16 cellular contexts compared by ENCODE assay signal in the genomic region with DNA sequence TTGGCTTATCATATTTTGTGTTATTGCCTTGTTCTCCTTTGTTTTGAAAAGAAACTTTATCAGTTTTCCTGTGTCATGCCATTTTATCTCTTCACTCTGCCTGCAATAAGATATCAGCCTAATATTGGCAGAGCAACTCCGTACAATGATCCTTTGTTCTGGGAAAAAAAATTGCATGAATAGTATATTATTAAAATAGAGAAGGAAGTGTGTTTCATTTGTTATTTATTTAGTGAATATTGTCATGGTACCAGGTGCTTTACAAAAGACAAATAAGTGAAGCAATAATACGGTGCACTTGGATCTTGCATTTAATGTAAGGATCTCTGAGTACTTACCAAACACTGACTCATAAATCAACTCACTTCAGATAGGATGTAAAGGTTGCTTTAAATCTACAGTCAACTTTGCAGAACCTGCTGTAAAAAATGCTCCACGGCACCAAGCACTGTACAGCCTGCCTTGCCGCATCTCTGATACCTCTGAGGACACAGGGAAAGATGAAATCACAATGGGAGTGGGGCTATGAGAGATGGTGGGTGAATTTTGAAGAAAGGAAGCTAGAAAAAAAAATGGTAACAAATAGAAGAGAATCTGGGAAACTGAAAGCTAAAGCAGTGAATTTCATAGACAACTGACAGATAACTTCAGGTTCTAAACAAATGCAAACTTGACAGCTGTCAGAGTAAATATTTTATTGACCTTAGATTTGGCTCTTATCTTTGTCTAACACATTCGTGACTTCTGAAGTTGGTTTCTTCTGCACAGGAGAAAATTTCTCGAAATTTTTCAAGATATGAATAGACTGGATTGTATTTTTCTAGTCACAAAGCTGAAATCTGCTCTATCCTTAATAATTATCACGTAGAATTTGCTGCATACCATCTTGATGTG.
DNase-seq lines count a peak whose midpoint lies in the region; ATAC-seq and TF ChIP-seq lines count a peak whose summit lies in the region.
"Had no signal": no experiment of that assay in that cellular context is flagged by ENCODE, and none has a peak within 500 bp of the region (broad histone marks: within the 10 kb centered on the region; RNA-seq: fewer than 3 reads in every experiment).

No MANE protein-coding gene starts in this region.

- H3K4me1 ChIP-seq in psoas muscle (peaks cover 56% of the 10 kb centered on the region), thyroid gland (no peaks in the 10 kb centered on the region)
- H3K4me1 ChIP-seq: HAP-1 had no signal

- intact Hi-C loops in psoas muscle (cut with DNase I), result loop anchor here in 1 of 2 donors (10.0 kb wide), 1 partner anchor 226 kb away; no protein-coding TSS in a partner anchor
- intact Hi-C loops in thyroid gland (cut with DNase I), result no loop called here

- H3K27me3 ChIP-seq in psoas muscle (ENCODE audit: insufficient read depth in 3 of 3, low read length in 2 of 3), result no peaks in the 10 kb centered on the region
- H3K27me3 ChIP-seq in thyroid gland, result no peaks in the 10 kb centered on the region
- H3K27me3 ChIP-seq: cardiac muscle cell, neural progenitor cell had no signal

- peak; percentile 93 for ATAC-seq in esophagus mucosa
- no peak for ATAC-seq in psoas muscle
- no peak for ATAC-seq in GM18502 (IDR thresholded peaks at IDR 0.05; ENCODE audit: poor library complexity, unreplicated experiment)
- ATAC-seq in HG03135 (IDR thresholded peaks at IDR 0.05; ENCODE audit: unreplicated experiment), result no peak

- H3K27ac ChIP-seq in psoas muscle (peak overlapping the region; percentile 77), thyroid gland (no peak overlapping the region)
- H3K27ac ChIP-seq: cardiac muscle cell, neural progenitor cell, SK-N-MC had no signal

- DNase-seq in DMS79 treated with DMSO at 0.1 percent for 48 hours (lab: John Stamatoyannopoulos, UW) (peak; percentile 6), DMS79 (lab: John Stamatoyannopoulos, UW) (no peak), NCI-H69 (lab: John Stamatoyannopoulos, UW) (peak; percentile 81), psoas muscle (no peak), thyroid gland (no peak)
- DNase-seq: 8988T; activated naive CD4-positive, alpha-beta T cell treated with Interleukin-2 at 50 U/mL for 16 hours; CD4-positive, alpha-beta memory T cell; left cardiac atrium had no signal

- no peaks in the 10 kb centered on the region for H3K9me3 ChIP-seq in psoas muscle
- H3K9me3 ChIP-seq in thyroid gland, result no peaks in the 10 kb centered on the region
- H3K9me3 ChIP-seq: HAP-1 had no signal

- H3K4me3 ChIP-seq in psoas muscle (no peak overlapping the region), thyroid gland (replicated peaks in 1 of 3) (no peak overlapping the region)
- H3K4me3 ChIP-seq: cardiac muscle cell, HAP-1, neural progenitor cell, SK-N-MC had no signal

- TF ChIP-seq POLR2A in thyroid gland (IDR thresholded peaks at IDR 0.05), result no peak

- no peaks in the 10 kb centered on the region for H3K36me3 ChIP-seq in psoas muscle (ENCODE audit: insufficient read depth in 1 of 2, low read depth in 1 of 2)
- no peaks in the 10 kb centered on the region for H3K36me3 ChIP-seq in thyroid gland
- H3K36me3 ChIP-seq: cardiac muscle cell, HAP-1, neural progenitor cell had no signal

- TF ChIP-seq CTCF in psoas muscle (IDR thresholded peaks at IDR 0.05) (no peak), thyroid gland (IDR thresholded peaks at IDR 0.05) (no peak)

- 60 to 81% (median 70%) methylated on average over 7 of the region's 7 CpGs for WGBS in psoas muscle, 3 donors
- WGBS in thyroid gland, 2 donors, result 82 to 87% methylated on average over 7 of the region's 7 CpGs

Comparison
In these comparisons a context has a peak if more than half of its experiments do, and no peak if none do; other contexts are left out.
1. DNase-seq: peak in DMS79 treated with DMSO at 0.1 percent for 48 hours (single experiment) and NCI-H69 (single experiment); none in DMS79 (single experiment), psoas muscle (0 of 2) and thyroid gland (0 of 2).